In the genomic region with DNA sequence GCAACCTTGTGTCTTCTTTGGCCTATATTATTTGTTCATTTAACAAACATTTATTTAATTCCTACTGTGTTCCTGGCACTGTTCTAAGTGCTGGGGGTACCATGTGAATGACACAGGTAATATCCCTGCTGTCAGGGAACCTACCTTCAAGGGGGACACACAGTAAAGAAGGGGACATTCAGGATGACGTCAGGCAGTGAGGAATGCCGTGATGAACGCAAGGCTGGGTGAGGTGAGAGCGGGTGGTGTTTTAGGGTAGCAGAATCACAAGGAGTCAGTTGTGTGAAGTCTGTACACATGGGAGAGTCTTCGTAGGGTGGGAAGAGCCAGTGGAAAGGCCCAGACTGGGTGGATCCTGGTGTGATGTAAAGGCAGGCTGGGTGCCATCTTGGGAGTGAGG, we compare ENCODE assay signal across 32 cellular contexts. TPM values are rescaled to one million over a fixed set of nuclear protein-coding genes. Genes with fewer than 3 reads are reported as not detected.
DNase-seq lines count a peak whose midpoint lies in the region; ATAC-seq, FAIRE-seq and TF ChIP-seq lines count a peak whose summit lies in the region.
"Had no signal": no experiment of that assay in that cellular context is flagged by ENCODE, and none has a peak within 500 bp of the region (broad histone marks: within the 10 kb centered on the region; RNA-seq: fewer than 3 reads in every experiment).

No MANE protein-coding gene starts in this region.

- H3K4ac ChIP-seq in IMR-90 (ENCODE audit: low read depth, low read length) (no peak overlapping the region), H1 (replicated peaks; ENCODE audit: insufficient read length, low read depth, low read length) (no peak overlapping the region)

- TF ChIP-seq EP300 in H1 (IDR thresholded peaks at IDR 0.05; ENCODE audit: borderline replicate concordance in 1 of 2, low read depth in 2 of 2, low read length in 2 of 2), result no peak

- in situ Hi-C loops in IMR-90 (cut with MboI; ENCODE audit: low sequenced_read_pairs), result no loop called here

- no TSS peak for BruUV-seq in IMR-90 (replicated peaks; lab: Mats Ljungman, UMichigan)

- H3K23ac ChIP-seq in IMR-90 (ENCODE audit: low read depth, low read length) (no peak overlapping the region), H1 (ENCODE audit: insufficient read length) (no peak overlapping the region)

- no peaks in the 10 kb centered on the region for H3K9me3 ChIP-seq in IMR-90 (ENCODE audit: control insufficient read depth, insufficient read depth, low read length)
- no peaks in the 10 kb centered on the region for H3K9me3 ChIP-seq in H1 (ENCODE audit: insufficient read depth in 2 of 2, low read depth in 1 of 2, low read length in 1 of 2)
- H3K9me3 ChIP-seq: A549; BLaER1 treated with 17β-estradiol and CSF1 and Interleukin-3, amounts not matched to agents 10 nM and 100 nM had no signal

- H4K5ac ChIP-seq in IMR-90 (ENCODE audit: low read depth, low read length) (no peak overlapping the region), H1 (ENCODE audit: insufficient read length, low read depth, low read length) (no peak overlapping the region)

- H3K4me3 ChIP-seq in IMR-90 (ENCODE audit: insufficient read depth, low read depth, low read length) (no peak overlapping the region), H1 (ENCODE audit: extremely low read depth in 1 of 4, insufficient read depth in 2 of 4, low read depth in 3 of 4, low read length in 4 of 4) (no peak overlapping the region)
- H3K4me3 ChIP-seq: A549; BLaER1 treated with 17β-estradiol and CSF1 and Interleukin-3, amounts not matched to agents 10 nM and 100 nM; GM23338; K562; SK-N-MC had no signal

- TF ChIP-seq RAD21 in IMR-90 (IDR thresholded peaks at IDR 0.05; ENCODE audit: low read length) (no peak), H1 (IDR thresholded peaks at IDR 0.05 in 1 of 2, conservative IDR thresholded peaks at IDR 0.05 in 1 of 2; ENCODE audit: low read depth in 2 of 2, low read length in 2 of 2) (no peak)

- H2AFZ ChIP-seq in IMR-90 (replicated peaks; ENCODE audit: low read length, poor library complexity) (no peak overlapping the region), H1 (ENCODE audit: low read length) (no peak overlapping the region)
- H2AFZ ChIP-seq: GM23338 had no signal

- H2BK20ac ChIP-seq in IMR-90 (ENCODE audit: low read depth, low read length) (no peak overlapping the region), H1 (ENCODE audit: low read length) (no peak overlapping the region)

- H3K18ac ChIP-seq in IMR-90 (ENCODE audit: low read depth, low read length) (no peak overlapping the region), H1 (ENCODE audit: extremely low read depth, low read length) (no peak overlapping the region)

- H3K79me1 ChIP-seq in IMR-90 (ENCODE audit: low read depth in 1 of 2, low read length in 2 of 2) (no peaks in the 10 kb centered on the region), H1 (ENCODE audit: low read depth, low read length) (no peaks in the 10 kb centered on the region)

- H3K4me2 ChIP-seq in IMR-90 (ENCODE audit: low read depth, low read length) (no peak overlapping the region), H1 (ENCODE audit: insufficient read depth in 1 of 2, low read depth in 2 of 2, low read length in 2 of 2) (no peak overlapping the region)
- H3K4me2 ChIP-seq: A549; BLaER1 treated with 17β-estradiol and CSF1 and Interleukin-3, amounts not matched to agents 10 nM and 100 nM; GM23338 had no signal

- TF ChIP-seq POLR2A in IMR-90 (IDR thresholded peaks at IDR 0.05; ENCODE audit: low read depth, low read length) (no peak), H1 (IDR thresholded peaks at IDR 0.05; ENCODE audit: control extremely low read depth in 1 of 2, low read depth in 2 of 2, low read length in 2 of 2) (no peak)

- H3K4me1 ChIP-seq in IMR-90 (ENCODE audit: control insufficient read depth, insufficient read depth, low read length) (no peaks in the 10 kb centered on the region), H1 (replicated peaks in 1 of 4; ENCODE audit: control insufficient read depth in 3 of 4, insufficient read depth in 4 of 4, low read length in 3 of 4) (peaks cover 1 to 8% (median 7%) of the 10 kb centered on the region in 4 experiments; a peak in 5 of 7 replicates)

- no peaks in the 10 kb centered on the region for H3K79me2 ChIP-seq in H1 (ENCODE audit: control insufficient read depth in 1 of 2, insufficient read depth in 2 of 2, low read length in 2 of 2)

- H2AK5ac ChIP-seq in IMR-90 (ENCODE audit: low read depth, low read length) (peak overlapping the region; percentile 26; the same call in 1 of the 2 replicates), H1 (ENCODE audit: low read depth, low read length) (peak overlapping the region; percentile 30; the same call in 1 of the 2 replicates)

- no peak overlapping the region for H3K9ac ChIP-seq in IMR-90 (ENCODE audit: low read depth, low read length)
- H3K9ac ChIP-seq in H1 (replicated peaks in 1 of 4; ENCODE audit: extremely low read depth in 1 of 4, low read depth in 3 of 4, low read length in 3 of 4), result no peak overlapping the region
- H3K9ac ChIP-seq: BLaER1 treated with 17β-estradiol and CSF1 and Interleukin-3, amounts not matched to agents 10 nM and 100 nM had no signal

- no peak overlapping the region for H2AK9ac ChIP-seq in IMR-90 (replicated peaks; ENCODE audit: low read depth, low read length, poor library complexity)

- no peaks in the 10 kb centered on the region for H3K36me3 Mint-ChIP-seq in brain

- H3K36me3 ChIP-seq in IMR-90 (ENCODE audit: control insufficient read depth, insufficient read depth, low read length) (no peaks in the 10 kb centered on the region), H1 (ENCODE audit: control insufficient read depth in 2 of 4, insufficient read depth in 4 of 4, low read length in 3 of 4) (no peaks in the 10 kb centered on the region)
- H3K36me3 ChIP-seq: BLaER1 treated with 17β-estradiol and CSF1 and Interleukin-3, amounts not matched to agents 10 nM and 100 nM had no signal

- H3K23me2 ChIP-seq in H1 (ENCODE audit: low read depth, low read length), result no peaks in the 10 kb centered on the region

- H4K20me1 ChIP-seq in IMR-90 (ENCODE audit: insufficient read depth, low read length), result no peaks in the 10 kb centered on the region
- H4K20me1 ChIP-seq in H1 (replicated peaks in 1 of 2; ENCODE audit: control insufficient read depth in 1 of 2, insufficient read depth in 2 of 2, low read length in 2 of 2), result no peaks in the 10 kb centered on the region
- H4K20me1 ChIP-seq: BLaER1 treated with 17β-estradiol and CSF1 and Interleukin-3, amounts not matched to agents 10 nM and 100 nM had no signal

- FAIRE-seq in H1 (lab: Jason Lieb, UNC), result no peak
- FAIRE-seq: A549, GM18507, K562 had no signal

- CTCF ChIA-PET in IMR-90 (lab: Yijun Ruan, JAX) (no interaction called here), H1 (lab: Charles Lee; ENCODE audit: partially characterized antibody) (interaction anchor here (0.6 to 40.0 kb wide), 3 partner anchors 10 to 58 kb away, joined by 3 to 994 read pairs (median 201); no protein-coding TSS in a partner anchor)

- no peak for TF ChIP-seq CTCF in IMR-90 (conservative IDR thresholded peaks at IDR 0.05; ENCODE audit: low read depth, low read length)
- no peak for TF ChIP-seq CTCF in brain (conservative IDR thresholded peaks at IDR 0.05)
- TF ChIP-seq CTCF in H1 (IDR thresholded peaks at IDR 0.05; ENCODE audit: control extremely low read depth in 1 of 3, insufficient read depth in 1 of 3, low read depth in 1 of 3, low read length in 3 of 3), result no peak

- DNase-seq in IMR-90 (no peak), H1 (ENCODE audit: low read depth in 1 of 2, low spot score in 2 of 2) (no peak), SIG-M5 (lab: John Stamatoyannopoulos, UW) (no peak)
- DNase-seq: AML-193; CD4-positive, alpha-beta T cell; DMS53; HCEC 1CT; Kasumi-1; NCI-H1092 treated with DMSO at 0.1 percent for 48 hours; NCI-H1436; NCI-H187; NCI-H2081 treated with DMSO at 0.1 percent for 48 hours; NCI-H2171; NCI-H226; NCI-H510A; NCI-H69; SHP77 treated with DMSO at 0.1 percent for 48 hours had no signal

- H4K91ac ChIP-seq in IMR-90 (ENCODE audit: insufficient read depth, low read depth, low read length) (no peak overlapping the region), H1 (replicated peaks; ENCODE audit: insufficient read length, low read length) (no peak overlapping the region)

- H3K9me1 ChIP-seq in IMR-90 (ENCODE audit: insufficient read depth, low read length), result no peaks in the 10 kb centered on the region

- peak overlapping the region; percentile 41; the same call in 1 of the 2 replicates for H2BK12ac ChIP-seq in H1 (ENCODE audit: low read depth, low read length)

- dilution Hi-C loops in IMR-90 (cut with HindIII; ENCODE audit: low sequenced_read_pairs, unreplicated experiment), result no loop called here

- H3K14ac ChIP-seq in IMR-90 (replicated peaks; ENCODE audit: low read depth, low read length) (no peak overlapping the region), H1 (ENCODE audit: insufficient read length) (no peak overlapping the region)

- H3K27me3 ChIP-seq in IMR-90 (ENCODE audit: control insufficient read depth, insufficient read depth, low read length) (peaks cover 22% of the 10 kb centered on the region), H1 (replicated peaks in 1 of 4; ENCODE audit: control insufficient read depth in 3 of 4, extremely low read depth in 1 of 4, insufficient read depth in 3 of 4, low read length in 3 of 4) (peaks cover 0 to 2% (median 1%) of the 10 kb centered on the region in 4 experiments; a peak in 3 of 7 replicates)
- H3K27me3 ChIP-seq: BLaER1 treated with 17β-estradiol and CSF1 and Interleukin-3, amounts not matched to agents 10 nM and 100 nM had no signal

- H3K4me1 Mint-ChIP-seq in brain, result peaks cover 93% of the 10 kb centered on the region

- no peak overlapping the region for H3K4me3 Mint-ChIP-seq in brain
- H3K4me3 Mint-ChIP-seq: CD4-positive, alpha-beta T cell; GM23338 had no signal

- H3K27ac ChIP-seq in IMR-90 (ENCODE audit: insufficient read depth, low read length) (no peak overlapping the region), H1 (ENCODE audit: low read depth, low read length) (no peak overlapping the region), temporal lobe (ENCODE audit: low read depth, low read length) (peak overlapping the region; percentile 96)
- H3K27ac ChIP-seq: A549; BLaER1 treated with 17β-estradiol and CSF1 and Interleukin-3, amounts not matched to agents 10 nM and 100 nM; RWPE1; SK-N-MC had no signal

- H3K56ac ChIP-seq in IMR-90 (ENCODE audit: extremely low read depth, insufficient read depth, low read length) (no peak overlapping the region), H1 (replicated peaks; ENCODE audit: insufficient read length, low read depth, low read length) (no peak overlapping the region)

- POLR2A ChIA-PET in IMR-90 (lab: Charles Lee; ENCODE audit: unreplicated experiment), result interaction anchor here (0.6 kb wide), 1 partner anchor 36 kb away, joined by 4 read pairs; no protein-coding TSS in a partner anchor
- POLR2A ChIA-PET in H1 (lab: Charles Lee; ENCODE audit: partially characterized antibody), result no interaction called here

- H4K8ac ChIP-seq in IMR-90 (ENCODE audit: low read depth in 2 of 2, low read length in 2 of 2), result no peak overlapping the region
- no peak overlapping the region for H4K8ac ChIP-seq in H1 (ENCODE audit: extremely low read depth, insufficient read depth, low read length)

- peaks cover 7% of the 10 kb centered on the region for H3K27me3 Mint-ChIP-seq in brain

- H3K27ac Mint-ChIP-seq in brain, result peak overlapping the region; percentile 2 to 95 (median 79)
- H3K27ac Mint-ChIP-seq: CD4-positive, alpha-beta T cell; GM23338 had no signal

- H2BK120ac ChIP-seq in IMR-90 (ENCODE audit: low read depth, low read length) (no peak overlapping the region), H1 (replicated peaks; ENCODE audit: low read depth, low read length) (no peak overlapping the region)

- WGBS in IMR-90 (ENCODE audit: extremely low coverage in 2 of 2, insufficient read length in 1 of 2), 2 experiments, result 80% methylated on average over 5 of the region's 5 CpGs; no CpG with 5 or more reads in 1 of the 2 experiments
- WGBS in H1 (ENCODE audit: extremely low coverage in 1 of 2, insufficient coverage in 1 of 2, insufficient read length in 1 of 2, insufficient replicate concordance in 2 of 2, low coverage in 1 of 2, low lambda C conversion rate in 2 of 2, missing lambda C conversion rate in 1 of 2), 2 experiments, result 91% methylated on average over 5 of the region's 5 CpGs; no CpG with 5 or more reads in 1 of the 2 experiments

- ATAC-seq in IMR-90 (ENCODE audit: low read depth) (no peak), GM21390 (IDR thresholded peaks at IDR 0.05; ENCODE audit: unreplicated experiment) (no peak), HG02623 (IDR thresholded peaks at IDR 0.05; ENCODE audit: unreplicated experiment) (no peak)
- ATAC-seq: A549, GM23338, K562, Panc1 had no signal

- H2BK15ac ChIP-seq in IMR-90 (ENCODE audit: low read depth, low read length), result no peak overlapping the region
- H2BK15ac ChIP-seq in H1 (ENCODE audit: low read length), result no peak overlapping the region

- intact Hi-C loops in IMR-90 (cut with micrococcal nuclease), result no loop called here

- H3K9me3 Mint-ChIP-seq in brain, result peaks cover 0 to 6% (median 0%) of the 10 kb centered on the region in 5 experiments
- H3K9me3 Mint-ChIP-seq: CD4-positive, alpha-beta T cell; GM23338 had no signal

- H2BK5ac ChIP-seq in IMR-90 (ENCODE audit: low read depth, low read length, poor library complexity, severe bottlenecking), result no peak overlapping the region
- no peak overlapping the region for H2BK5ac ChIP-seq in H1 (ENCODE audit: low read depth, low read length)

RNA-seq across cellular contexts. Expression of a gene that starts 1.7 kb away (rescaled TPM):
- total RNA-seq in IMR-90 (2012; rRNA removed) (not detected in 2 replicates), temporal lobe (32.2 TPM)
- polyA plus RNA-seq in IMR-90 (2012; rRNA removed) (not detected in 2 replicates), brain (ENCODE audit: insufficient read depth, low read depth, low replicate concordance) (470 TPM), H1 (2011; rRNA removed) (0.51 and 1.1 TPM in 2 replicates)
- not detected in 2 replicates for polyA plus RNA-seq in IMR-90 (2012; cell fraction: cytosol; rRNA removed)
- polyA plus RNA-seq in IMR-90 (2012; cell fraction: nucleus; rRNA removed; ENCODE audit: low replicate concordance), result 0.05 and 0.07 TPM in 2 replicates
- 0.57 and 0.65 TPM in 2 replicates for total RNA-seq in H1 (2021; fragmentation: NEBNext Ultra II Directional; extraction: Animal tissue kit (Norgen Biotek cat#: 25700))
- 0.83 TPM for polyA plus RNA-seq in H1 (2011; cell fraction: cytosol; rRNA removed)
- polyA plus RNA-seq in H1 (2011; cell fraction: nucleus; rRNA removed), result 0.61 TPM
- 0.16 to 0.23 TPM (median 0.22 TPM) in 4 replicates for polyA plus RNA-seq in H1 (2012, experiment 1 of 2)
- 0.33 TPM for polyA plus RNA-seq in H1 (2012, experiment 2 of 2)
- 0.53 TPM for polyA plus RNA-seq in H1 (2013, experiment 1 of 2)
- 0.50 TPM for polyA plus RNA-seq in H1 (2013, experiment 2 of 2)
- polyA minus RNA-seq in H1 (2011; rRNA and poly(A)+ RNA removed), result 0.05 and 0.60 TPM in 2 replicates
- 1.0 TPM for polyA minus RNA-seq in H1 (2011; cell fraction: cytosol; rRNA and poly(A)+ RNA removed)
- polyA minus RNA-seq in H1 (2011; cell fraction: nucleus; rRNA and poly(A)+ RNA removed), result 0.40 TPM
- total RNA-seq: CD4-positive, alpha-beta T cell; G401; OCI-LY7 had no signal
- polyA plus RNA-seq: K562 had no signal

RNA-seq across cellular contexts. Expression of a gene that starts 41.9 kb away (rescaled TPM):
- total RNA-seq in IMR-90 (2012; rRNA removed), result 15.6 and 17.8 TPM in 2 replicates
- 26.8 and 32.9 TPM in 2 replicates for polyA plus RNA-seq in IMR-90 (2012; rRNA removed)
- polyA plus RNA-seq in IMR-90 (2012; cell fraction: cytosol; rRNA removed), result 17.9 and 19.5 TPM in 2 replicates
- 137 and 183 TPM in 2 replicates for polyA plus RNA-seq in IMR-90 (2012; cell fraction: nucleus; rRNA removed; ENCODE audit: low replicate concordance)
- 2.5 TPM for polyA plus RNA-seq in brain (ENCODE audit: insufficient read depth, low read depth, low replicate concordance)
- total RNA-seq in H1 (2021; fragmentation: NEBNext Ultra II Directional; extraction: Animal tissue kit (Norgen Biotek cat#: 25700)), result 3.1 and 3.2 TPM in 2 replicates
- polyA plus RNA-seq in H1 (2011; rRNA removed), result 7.3 and 9.2 TPM in 2 replicates
- 4.7 TPM for polyA plus RNA-seq in H1 (2011; cell fraction: cytosol; rRNA removed)
- 5.0 TPM for polyA plus RNA-seq in H1 (2011; cell fraction: nucleus; rRNA removed)
- 2.3 to 4.8 TPM (median 4.1 TPM) in 4 replicates for polyA plus RNA-seq in H1 (2012, experiment 1 of 2)
- polyA plus RNA-seq in H1 (2012, experiment 2 of 2), result 4.8 TPM
- polyA plus RNA-seq in H1 (2013, experiment 1 of 2), result 3.9 TPM
- 3.5 TPM for polyA plus RNA-seq in H1 (2013, experiment 2 of 2)
- polyA minus RNA-seq in H1 (2011; rRNA and poly(A)+ RNA removed), result 7.2 and 8.5 TPM in 2 replicates
- 1.5 TPM for polyA minus RNA-seq in H1 (2011; cell fraction: cytosol; rRNA and poly(A)+ RNA removed)
- polyA minus RNA-seq in H1 (2011; cell fraction: nucleus; rRNA and poly(A)+ RNA removed), result 2.5 TPM
- total RNA-seq in temporal lobe, result 0.98 TPM
- total RNA-seq: CD4-positive, alpha-beta T cell; HT-29; K562; OCI-LY7 had no signal

Comparison
In these comparisons a context has a peak if more than half of its experiments do, and no peak if none do; other contexts are left out.
1. RNA of a gene that starts 1.7 kb away (total RNA-seq): 32.2 TPM in temporal lobe (single experiment); 0.57 to 0.65 TPM in H1 and not detected in IMR-90; every median in the first group is over 10 times any median in the second.